25 cellular contexts compared by ENCODE assay signal in the genomic region with DNA sequence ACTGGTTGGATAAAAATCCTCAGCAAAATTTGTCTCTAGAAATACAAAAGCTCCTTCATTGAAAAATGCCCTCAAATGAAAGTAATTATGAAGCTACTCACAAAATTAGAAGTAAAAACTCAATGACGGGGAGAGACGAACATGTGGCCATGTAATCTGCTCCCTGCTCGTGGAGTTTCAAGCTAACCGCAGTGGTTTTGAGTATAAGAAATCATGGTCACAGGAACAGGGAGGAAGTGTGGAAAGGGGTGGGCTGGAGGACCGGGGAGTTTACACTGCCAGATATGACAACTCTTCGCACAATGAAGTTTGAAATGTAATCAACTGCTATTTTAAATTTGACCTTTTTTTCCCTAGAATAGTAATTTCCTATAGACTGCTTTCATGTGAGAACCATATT.
"Had no signal": no experiment of that assay in that cellular context is flagged by ENCODE, and none has a peak within 500 bp of the region (broad histone marks: within the 10 kb centered on the region; RNA-seq: fewer than 3 reads in every experiment).

No MANE protein-coding gene starts in this region.

- H3K4me2 ChIP-seq: smooth muscle cell had no signal

- H3K4me3 Mint-ChIP-seq: activated T-cell treated with anti-CD3 and anti-CD28 coated beads, Interleukin-2, amount 50 U/mL, for 4 hours; activated T-helper 17 cell treated with anti-CD3 and anti-CD28 coated beads, Interleukin-2, amount 50 U/mL, for 72 hours; central memory CD8-positive, alpha-beta T cell; dendritic cell treated with granulocyte-macrophage colony-stimulating factor and Interleukin-4, amounts not matched to agents 40 ng/mL and 50 ng/mL, for 4 days; endodermal cell; stimulated activated naive B cell treated with anti-CD40 and anti-IgM and Interleukin-4, amounts not matched to agents 10 μg/mL and 1 μg/mL and 100 μg/mL, for 72 hours; T-helper 1 cell treated with Interleukin-12 subunit alpha and Interleukin-12 subunit beta and Interleukin-4 antibody, amounts not matched to agents 30 μg/mL and 1 μg/mL, for 36 hours had no signal

- H3K27ac Mint-ChIP-seq: activated T-helper 17 cell treated with anti-CD3 and anti-CD28 coated beads, Interleukin-2, amount 50 U/mL, for 72 hours; dendritic cell treated with granulocyte-macrophage colony-stimulating factor and Interleukin-4, amounts not matched to agents 40 ng/mL and 50 ng/mL, for 4 days; endodermal cell; naive thymus-derived CD4-positive, alpha-beta T cell; stimulated activated naive B cell treated with anti-CD40 and anti-IgM and Interleukin-4, amounts not matched to agents 10 μg/mL and 1 μg/mL and 100 μg/mL, for 72 hours; T-helper 1 cell treated with Interleukin-12 subunit alpha and Interleukin-12 subunit beta and Interleukin-4 antibody, amounts not matched to agents 30 μg/mL and 1 μg/mL, for 36 hours had no signal

- ATAC-seq: activated T-cell treated with anti-CD3 and anti-CD28 coated beads, Interleukin-2, amount 50 U/mL, for 4 hours; activated T-helper 17 cell treated with anti-CD3 and anti-CD28 coated beads, Interleukin-2, amount 50 U/mL, for 72 hours; esophagus mucosa; naive thymus-derived CD4-positive, alpha-beta T cell; pancreas; psoas muscle had no signal

- H3K27me3 Mint-ChIP-seq: central memory CD8-positive, alpha-beta T cell; dendritic cell treated with granulocyte-macrophage colony-stimulating factor and Interleukin-4, amounts not matched to agents 40 ng/mL and 50 ng/mL, for 4 days; stimulated activated naive B cell treated with anti-CD40 and anti-IgM and Interleukin-4, amounts not matched to agents 10 μg/mL and 1 μg/mL and 100 μg/mL, for 72 hours had no signal

- H3K36me3 Mint-ChIP-seq: naive thymus-derived CD4-positive, alpha-beta T cell; stimulated activated naive B cell treated with anti-CD40 and anti-IgM and Interleukin-4, amounts not matched to agents 10 μg/mL and 1 μg/mL and 100 μg/mL, for 72 hours had no signal

- DNase-seq: activated CD4-positive, CD25-positive, alpha-beta regulatory T cell treated with anti-CD3 and anti-CD28 coated beads, Interleukin-2, amount 50 U/mL, for 72 hours; activated CD8-positive, alpha-beta memory T cell treated with anti-CD3 and anti-CD28 coated beads, Interleukin-2, amount 50 U/mL, for 4 hours; activated gamma-delta T cell treated with Interleukin-2 at 50 U/mL for 16 hours; activated naive CD4-positive, alpha-beta T cell treated with anti-CD3 and anti-CD28 coated beads, Interleukin-2, amount 50 U/mL, for 16 hours; activated T-cell treated with anti-CD3 and anti-CD28 coated beads, Interleukin-2, amount 50 U/mL, for 4 hours; endodermal cell; foreskin fibroblast; head of caudate nucleus; hypothalamus; midbrain; naive thymus-derived CD4-positive, alpha-beta T cell; pancreas; psoas muscle; stimulated activated CD4-positive, alpha-beta T cell treated with anti-CD3 and anti-CD28 coated beads, Interleukin-1b, Interleukin-23, amount 100 ng/mL, for 48 hours; stimulated activated CD4-positive, alpha-beta T cell treated with anti-CD3 and anti-CD28 coated beads, Interleukin-4, amount 100 ng/mL, for 4 hours; stimulated activated CD8-positive, alpha-beta memory T cell treated with anti-CD3 and anti-CD28 coated beads, Interleukin-4, amount 100 ng/mL, for 48 hours; stimulated activated naive B cell treated with anti-CD40 and anti-IgM and Interleukin-4, amounts not matched to agents 10 μg/mL and 1 μg/mL and 100 μg/mL, for 72 hours; T1000 had no signal

- H3K4me1 Mint-ChIP-seq: central memory CD8-positive, alpha-beta T cell had no signal

- H3K27me3 ChIP-seq: pancreas, tibial nerve had no signal

- H3K4me1 ChIP-seq: pancreas, psoas muscle, tibial nerve had no signal

- H3K9me3 ChIP-seq: pancreas, psoas muscle had no signal

- H3K4me3 ChIP-seq: pancreas, psoas muscle, smooth muscle cell, tibial nerve had no signal

- H3K9me3 Mint-ChIP-seq: activated T-cell treated with anti-CD3 and anti-CD28 coated beads, Interleukin-2, amount 50 U/mL, for 4 hours; dendritic cell treated with granulocyte-macrophage colony-stimulating factor and Interleukin-4, amounts not matched to agents 40 ng/mL and 50 ng/mL, for 4 days; endodermal cell; naive thymus-derived CD4-positive, alpha-beta T cell; T-helper 1 cell treated with Interleukin-12 subunit alpha and Interleukin-12 subunit beta and Interleukin-4 antibody, amounts not matched to agents 30 μg/mL and 1 μg/mL, for 36 hours had no signal

- H3K36me3 ChIP-seq: pancreas, tibial nerve had no signal

- H3K27ac ChIP-seq: pancreas, psoas muscle, tibial nerve had no signal
